12 cellular contexts compared by ENCODE assay signal in the genomic region with DNA sequence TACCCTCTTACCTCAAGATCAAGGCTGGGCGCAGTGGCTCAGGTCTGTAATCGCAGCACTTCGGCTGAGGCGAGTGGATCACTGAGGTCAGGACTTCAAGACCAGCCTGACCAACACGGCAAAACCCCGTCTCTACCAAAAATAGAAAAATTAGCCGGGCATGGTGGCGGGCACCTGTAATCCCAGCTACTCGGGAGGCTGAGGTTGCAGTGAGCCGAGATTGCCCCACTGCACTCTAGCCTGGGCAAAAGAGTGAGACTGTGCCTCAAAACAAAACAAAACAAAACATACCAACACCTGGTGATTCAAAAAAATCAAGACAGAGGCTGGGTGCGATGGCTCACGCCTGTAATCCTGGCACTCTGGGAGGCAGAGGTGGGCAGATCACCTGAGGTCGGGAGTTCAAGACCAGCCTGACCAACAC. TPM values are rescaled to one million over a fixed set of nuclear protein-coding genes. Genes with fewer than 3 reads are reported as not detected.
A peak's percentile ranks its signal among the peaks of the same experiment; 100 is the strongest.
DNase-seq lines count a peak whose midpoint lies in the region; ATAC-seq and TF ChIP-seq lines count a peak whose summit lies in the region.
"Not testable (repeated sequence)": the region's sequence is repeated elsewhere in the genome, so short reads cannot be mapped to it uniquely, and the experiment has no call there.
"Had no signal": no experiment of that assay in that cellular context is flagged by ENCODE, and none has a peak within 500 bp of the region (broad histone marks: within the 10 kb centered on the region; RNA-seq: fewer than 3 reads in every experiment).

No MANE protein-coding gene starts in this region.

- peaks cover 87% of the 10 kb centered on the region for H3K36me3 ChIP-seq in right atrium auricular region
- H3K36me3 ChIP-seq in naive thymus-derived CD4-positive, alpha-beta T cell (ENCODE audit: control insufficient read depth in 2 of 3, insufficient read depth in 3 of 3, low read length in 3 of 3) = peaks cover 35 to 56% (median 52%) of the 10 kb centered on the region in 3 experiments

- peaks cover 0 to 74% of the 10 kb centered on the region in 2 donors for H3K4me1 ChIP-seq in right atrium auricular region
- peaks cover 52 to 66% of the 10 kb centered on the region in 2 donors for H3K4me1 ChIP-seq in naive thymus-derived CD4-positive, alpha-beta T cell (ENCODE audit: control insufficient read depth in 2 of 2, insufficient read depth in 2 of 2, low read length in 2 of 2)

- peaks cover 94% of the 10 kb centered on the region for H3K27me3 Mint-ChIP-seq in HFFc6 (ENCODE audit: insufficient read depth)
- H3K27me3 Mint-ChIP-seq in T-helper 17 cell; naive thymus-derived CD4-positive, alpha-beta T cell: not testable (repeated sequence)

- not testable (repeated sequence) for H3K9me3 ChIP-seq in AG04450 (ENCODE audit: control insufficient read depth, insufficient read depth, low read length); T-helper 17 cell (ENCODE audit: control insufficient read depth, low read length, poor library complexity, severe bottlenecking); right atrium auricular region; naive thymus-derived CD4-positive, alpha-beta T cell (ENCODE audit: control insufficient read depth in 2 of 3, low read length in 3 of 3)

- POLR2A ChIA-PET in AG04450 (lab: Yijun Ruan, JAX) = interaction anchor here (1.0 to 1.3 kb wide), 2 partner anchors 9 to 12 kb away, joined by 3 to 7 read pairs; no protein-coding TSS in a partner anchor
- POLR2A ChIA-PET in naive thymus-derived CD4-positive, alpha-beta T cell (lab: Charles Lee) = interaction anchor here (0.7 to 18.9 kb wide), 6 partner anchors 8 to 124 kb away, joined by 3 to 1237 read pairs (median 48); partner anchors contain the start of genes ENSA and GOLPH3L

- H3K4me3 ChIP-seq in AG04450 (ENCODE audit: low read depth, low read length) (peak overlapping the region; percentile 13; the same call in 1 of the 2 replicates), coronary artery (peak overlapping the region; percentile 87), right atrium auricular region (peak overlapping the region in 1 of 2 donors; percentile 90)
- H3K4me3 ChIP-seq in naive thymus-derived CD4-positive, alpha-beta T cell (ENCODE audit: low read length) = peak overlapping the region; percentile 56

- H3K27ac ChIP-seq in AG04450 (ENCODE audit: low read depth, low read length) = not testable (repeated sequence)
- H3K27ac ChIP-seq in coronary artery = peak overlapping the region; percentile 89 to 99
- H3K27ac ChIP-seq in right atrium auricular region = peak overlapping the region; percentile 98 to 100
- peak overlapping the region; percentile 97 for H3K27ac ChIP-seq in naive thymus-derived CD4-positive, alpha-beta T cell (ENCODE audit: low read depth, low read length)

- DNase-seq in AG04450 (ENCODE audit: low read depth, low spot score); HFFc6; T-helper 17 cell; coronary artery (ENCODE audit: low spot score); right atrium auricular region (ENCODE audit: low spot score); naive thymus-derived CD4-positive, alpha-beta T cell: not testable (repeated sequence)
- DNase-seq in activated naive CD4-positive, alpha-beta T cell treated with Interleukin-2 at 50 U/mL for 16 hours = peak; percentile 32
- DNase-seq in stimulated activated CD8-positive, alpha-beta memory T cell treated with anti-CD3 and anti-CD28 coated beads, Interleukin-4, amount 100 ng/mL, for 48 hours = peak; percentile 50

- peaks cover 85% of the 10 kb centered on the region for H3K36me3 Mint-ChIP-seq in HFFc6 (ENCODE audit: low read depth)
- peaks cover 28% of the 10 kb centered on the region for H3K36me3 Mint-ChIP-seq in T-helper 17 cell (ENCODE audit: low read depth)
- H3K36me3 Mint-ChIP-seq in naive thymus-derived CD4-positive, alpha-beta T cell = peaks cover 27 to 79% (median 72%) of the 10 kb centered on the region in 5 donors

- not testable (repeated sequence) for TF ChIP-seq CTCF in AG04450 (IDR thresholded peaks at IDR 0.05; ENCODE audit: low read depth, low read length); HFFc6 (IDR thresholded peaks at IDR 0.05); coronary artery (IDR thresholded peaks at IDR 0.05); right atrium auricular region (IDR thresholded peaks at IDR 0.05)

- H3K27ac Mint-ChIP-seq in HFFc6 (peak overlapping the region; percentile 96), T-helper 17 cell (peak overlapping the region; percentile 99)
- peak overlapping the region; percentile 81 to 99 (median 97) for H3K27ac Mint-ChIP-seq in naive thymus-derived CD4-positive, alpha-beta T cell

- not testable (repeated sequence) for ATAC-seq in T-helper 17 cell; naive thymus-derived CD4-positive, alpha-beta T cell

- H3K4me3 Mint-ChIP-seq in HFFc6 (peak overlapping the region; percentile 96), T-helper 17 cell (peak overlapping the region; percentile 94)
- peak overlapping the region; percentile 88 to 99 (median 94) for H3K4me3 Mint-ChIP-seq in naive thymus-derived CD4-positive, alpha-beta T cell

- peaks cover 47% of the 10 kb centered on the region for H3K9me3 Mint-ChIP-seq in HFFc6
- H3K9me3 Mint-ChIP-seq in naive thymus-derived CD4-positive, alpha-beta T cell = not testable (repeated sequence)

- intact Hi-C loops in naive thymus-derived CD4-positive, alpha-beta T cell (cut with micrococcal nuclease) = loop anchor here (1.0 kb wide), 2 partner anchors 10 to 48 kb away; no protein-coding TSS in a partner anchor

- H3K4me1 Mint-ChIP-seq in HFFc6 (ENCODE audit: low read depth) (peaks cover 69% of the 10 kb centered on the region), T-helper 17 cell (peaks cover 48% of the 10 kb centered on the region)
- peaks cover 34 to 69% (median 53%) of the 10 kb centered on the region in 7 donors for H3K4me1 Mint-ChIP-seq in naive thymus-derived CD4-positive, alpha-beta T cell

- CTCF ChIA-PET in AG04450 (lab: Charles Lee) = interaction anchor here (0.8 to 4.5 kb wide), 2 partner anchors 13 to 41 kb away, joined by 3 to 47 read pairs; no protein-coding TSS in a partner anchor
- CTCF ChIA-PET in naive thymus-derived CD4-positive, alpha-beta T cell (lab: Charles Lee) = interaction anchor here (1.0 to 17.1 kb wide), 3 partner anchors 10 to 47 kb away, joined by 3 to 300 read pairs (median 4); no protein-coding TSS in a partner anchor

- H3K27me3 ChIP-seq in AG04450 (ENCODE audit: control insufficient read depth, insufficient read depth, low read length); right atrium auricular region; naive thymus-derived CD4-positive, alpha-beta T cell (ENCODE audit: control insufficient read depth in 2 of 2, insufficient read depth in 2 of 2, low read length in 2 of 2): not testable (repeated sequence)

RNA-seq across cellular contexts. Expression of gene MCL1, which starts 5.8 kb away (rescaled TPM):
- 107 and 138 TPM in 2 replicates for polyA plus RNA-seq in AG04450 (2011; rRNA removed)
- polyA minus RNA-seq in AG04450 (2011; rRNA and poly(A)+ RNA removed) = 160 and 170 TPM in 2 replicates
- 100 to 1,000 TPM; 155 to 170 (median 164) TPM for total RNA-seq in HFFc6 (2021; fragmentation: NEBNext Ultra II Directional; extraction: Animal tissue kit (Norgen Biotek cat#: 25700))
- total RNA-seq in T-helper 17 cell (1,000 to 10,000 TPM in 1 of 2 donors, 100 to 1,000 TPM in 1; 776 to 1,091 TPM), right atrium auricular region (100 to 1,000 TPM in 1 of 2 donors, 10 to 100 TPM in 1; 96.7 to 146 TPM)
- total RNA-seq in naive thymus-derived CD4-positive, alpha-beta T cell = 1,000 to 10,000 TPM in 1 of 5 experiments, 100 to 1,000 TPM in 4; 302 to 1,400 (median 377) TPM
- 100 to 1,000 TPM; 171 to 172 TPM for polyA plus RNA-seq in naive thymus-derived CD4-positive, alpha-beta T cell

RNA-seq across cellular contexts. Expression of gene ADAMTSL4, which starts 24.5 kb away (rescaled TPM):
- 4.2 and 4.9 TPM in 2 replicates for polyA plus RNA-seq in AG04450 (2011; rRNA removed)
- polyA minus RNA-seq in AG04450 (2011; rRNA and poly(A)+ RNA removed) = 3.0 and 3.8 TPM in 2 replicates
- 10 to 100 TPM; 33.7 to 61.2 (median 38.2) TPM for total RNA-seq in HFFc6 (2021; fragmentation: NEBNext Ultra II Directional; extraction: Animal tissue kit (Norgen Biotek cat#: 25700))
- total RNA-seq in T-helper 17 cell (1 to 10 TPM in 1 of 2 donors, under 1 TPM in 1; 0.39 to 1.6 TPM), right atrium auricular region (10 to 100 TPM; 21.9 to 41.1 TPM)
- 10 to 100 TPM in 1 of 5 experiments, 1 to 10 TPM in 1, under 1 TPM in 3; 0.49 to 27.7 (median 0.79) TPM for total RNA-seq in naive thymus-derived CD4-positive, alpha-beta T cell
- under 1 TPM; 0.14 to 0.25 TPM for polyA plus RNA-seq in naive thymus-derived CD4-positive, alpha-beta T cell
- total RNA-seq: A673 had no signal

RNA-seq across cellular contexts. Expression of gene ENSA, which starts 55.8 kb away (rescaled TPM):
- polyA plus RNA-seq in AG04450 (2011; rRNA removed) = 40.7 and 53.7 TPM in 2 replicates
- 25.8 and 26.7 TPM in 2 replicates for polyA minus RNA-seq in AG04450 (2011; rRNA and poly(A)+ RNA removed)
- 100 to 1,000 TPM; 111 to 124 (median 119) TPM for total RNA-seq in HFFc6 (2021; fragmentation: NEBNext Ultra II Directional; extraction: Animal tissue kit (Norgen Biotek cat#: 25700))
- total RNA-seq in T-helper 17 cell = 100 to 1,000 TPM; 152 to 173 TPM
- 100 to 1,000 TPM in 1 of 2 donors, 10 to 100 TPM in 1; 81.7 to 139 TPM for total RNA-seq in right atrium auricular region
- 100 to 1,000 TPM in 4 of 5 experiments, 10 to 100 TPM in 1; 97.2 to 178 (median 157) TPM for total RNA-seq in naive thymus-derived CD4-positive, alpha-beta T cell
- 10 to 100 TPM; 59.4 to 60.0 TPM for polyA plus RNA-seq in naive thymus-derived CD4-positive, alpha-beta T cell

RNA-seq across cellular contexts. Expression of gene FALEC, which starts 58.1 kb away (rescaled TPM):
- polyA plus RNA-seq in AG04450 (2011; rRNA removed) = not detected in 2 replicates
- polyA minus RNA-seq in AG04450 (2011; rRNA and poly(A)+ RNA removed) = not detected in 2 replicates
- under 1 TPM in 2 of 6 experiments, not detected in 4; 0.43 to 0.59 TPM for total RNA-seq in HFFc6 (2021; fragmentation: NEBNext Ultra II Directional; extraction: Animal tissue kit (Norgen Biotek cat#: 25700))
- total RNA-seq in T-helper 17 cell (1 to 10 TPM in 1 of 2 donors, not detected in 1; 1.1 TPM), right atrium auricular region (not detected)
- 1 to 10 TPM in 1 of 5 experiments, under 1 TPM in 1, not detected in 3; 0.44 to 2.5 TPM for total RNA-seq in naive thymus-derived CD4-positive, alpha-beta T cell
- under 1 TPM in 1 of 2 donors, not detected in 1; 0.76 TPM for polyA plus RNA-seq in naive thymus-derived CD4-positive, alpha-beta T cell
- total RNA-seq: A673, IMR-90, mesenteric fat pad, subcutaneous adipose tissue had no signal
- polyA plus RNA-seq: IMR-90 had no signal
